ENCODE assay signal across 27 cellular contexts in the genomic region with DNA sequence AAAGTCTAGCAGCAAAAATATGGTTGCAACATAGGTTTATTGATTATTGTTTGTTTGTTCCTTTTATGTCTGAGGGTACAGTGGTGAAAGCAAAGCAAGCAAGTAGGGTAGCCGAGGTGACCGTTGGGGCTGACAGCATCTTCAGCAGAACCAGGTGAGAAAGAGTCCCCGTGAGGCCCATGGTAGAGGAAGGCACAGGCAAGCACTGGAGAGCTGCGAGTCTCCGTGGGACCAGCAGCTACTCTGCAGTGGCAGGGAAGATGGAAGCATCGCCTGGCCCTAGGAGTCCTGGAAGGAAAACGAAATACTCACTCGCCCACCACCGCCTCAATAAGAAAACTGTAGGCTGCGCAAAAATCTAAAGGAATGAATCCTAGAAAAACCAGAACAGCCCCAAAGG. TPM values are rescaled to one million over a fixed set of nuclear protein-coding genes. Genes with fewer than 3 reads are reported as not detected.
"Had no signal": no experiment of that assay in that cellular context is flagged by ENCODE, and none has a peak within 500 bp of the region (broad histone marks: within the 10 kb centered on the region; RNA-seq: fewer than 3 reads in every experiment).

No MANE protein-coding gene starts in this region.

- H3K27ac Mint-ChIP-seq: dendritic cell treated with granulocyte-macrophage colony-stimulating factor and Interleukin-4, amounts not matched to agents 40 ng/mL and 50 ng/mL, for 4 days; effector memory CD8-positive, alpha-beta T cell; mesothelial cell of epicardium; natural killer cell; stimulated activated naive B cell treated with anti-CD40 and anti-IgM and Interleukin-4, amounts not matched to agents 10 μg/mL and 1 μg/mL and 100 μg/mL, for 72 hours; stimulated activated naive CD8-positive, alpha-beta T cell treated with anti-CD3 and anti-CD28 coated beads, Interleukin-15, amount 100 ng/mL, for 72 hours had no signal

- H3K27me3 ChIP-seq: right lobe of liver had no signal

- H3K27ac ChIP-seq: esophagus squamous epithelium, gastroesophageal sphincter, parathyroid adenoma, psoas muscle, right lobe of liver, thoracic aorta, transverse colon had no signal

- H3K79me2 ChIP-seq: parathyroid adenoma had no signal

- H3K4me3 Mint-ChIP-seq: dendritic cell treated with granulocyte-macrophage colony-stimulating factor and Interleukin-4, amounts not matched to agents 40 ng/mL and 50 ng/mL, for 4 days; effector memory CD8-positive, alpha-beta T cell; mesothelial cell of epicardium; natural killer cell; stimulated activated naive B cell treated with anti-CD40 and anti-IgM and Interleukin-4, amounts not matched to agents 10 μg/mL and 1 μg/mL and 100 μg/mL, for 72 hours; stimulated activated naive CD8-positive, alpha-beta T cell treated with anti-CD3 and anti-CD28 coated beads, Interleukin-15, amount 100 ng/mL, for 72 hours had no signal

- H3K4me1 ChIP-seq: esophagus squamous epithelium, gastroesophageal sphincter, parathyroid adenoma, psoas muscle, right lobe of liver, transverse colon had no signal

- H3K9me3 ChIP-seq: psoas muscle, right lobe of liver, thoracic aorta had no signal

- H3K36me3 Mint-ChIP-seq: mesothelial cell of epicardium, natural killer cell had no signal

- H3K4me1 Mint-ChIP-seq: mesothelial cell of epicardium; natural killer cell; stimulated activated naive B cell treated with anti-CD40 and anti-IgM and Interleukin-4, amounts not matched to agents 10 μg/mL and 1 μg/mL and 100 μg/mL, for 72 hours; stimulated activated naive CD8-positive, alpha-beta T cell treated with anti-CD3 and anti-CD28 coated beads, Interleukin-15, amount 100 ng/mL, for 72 hours had no signal

- DNase-seq: cerebellar nuclear complex; effector memory CD8-positive, alpha-beta T cell; esophagus squamous epithelium; foreskin fibroblast; kidney glomerular epithelial cell; mammary epithelial cell; natural killer cell; psoas muscle; retina; right lobe of liver; stimulated activated CD4-positive, alpha-beta T cell treated with anti-CD3 and anti-CD28 coated beads, Interleukin-15, amount 100 ng/mL, for 24 hours; stimulated activated CD4-positive, alpha-beta T cell treated with anti-CD3 and anti-CD28 coated beads, Interleukin-1b, Interleukin-23, amount 100 ng/mL, for 48 hours; stimulated activated CD4-positive, alpha-beta T cell treated with anti-CD3 and anti-CD28 coated beads, Interleukin-4, amount 100 ng/mL, for 4 hours; stimulated activated naive B cell treated with anti-CD40 and anti-IgM and Interleukin-4, amounts not matched to agents 10 μg/mL and 1 μg/mL and 100 μg/mL, for 72 hours; stimulated activated naive CD8-positive, alpha-beta T cell treated with anti-CD3 and anti-CD28 coated beads, Interleukin-15, amount 100 ng/mL, for 72 hours; transverse colon had no signal

- H3K4me3 ChIP-seq: esophagus squamous epithelium, gastroesophageal sphincter, psoas muscle, right lobe of liver, thoracic aorta, transverse colon had no signal

- ATAC-seq: effector memory CD8-positive, alpha-beta T cell; gastroesophageal sphincter; left lobe of liver; natural killer cell; psoas muscle; right lobe of liver; stimulated activated naive B cell treated with anti-CD40 and anti-IgM and Interleukin-4, amounts not matched to agents 10 μg/mL and 1 μg/mL and 100 μg/mL, for 72 hours; stimulated activated naive CD8-positive, alpha-beta T cell treated with anti-CD3 and anti-CD28 coated beads, Interleukin-15, amount 100 ng/mL, for 72 hours had no signal

- H2AFZ ChIP-seq: parathyroid adenoma had no signal

- H3K36me3 ChIP-seq: esophagus squamous epithelium, gastroesophageal sphincter, right lobe of liver, thoracic aorta, transverse colon had no signal

- H3K9ac ChIP-seq: parathyroid adenoma had no signal

RNA-seq across cellular contexts. Expression of a gene that starts 25.3 kb away (rescaled TPM):
- total RNA-seq: lower leg skin, mammary epithelial cell, myocyte, natural killer cell, omental fat pad, psoas muscle, right lobe of liver, subcutaneous adipose tissue, thoracic aorta, transverse colon, ureter had no signal
- polyA plus RNA-seq: mammary epithelial cell had no signal
